8 cellular contexts compared by ENCODE assay signal in the genomic region with DNA sequence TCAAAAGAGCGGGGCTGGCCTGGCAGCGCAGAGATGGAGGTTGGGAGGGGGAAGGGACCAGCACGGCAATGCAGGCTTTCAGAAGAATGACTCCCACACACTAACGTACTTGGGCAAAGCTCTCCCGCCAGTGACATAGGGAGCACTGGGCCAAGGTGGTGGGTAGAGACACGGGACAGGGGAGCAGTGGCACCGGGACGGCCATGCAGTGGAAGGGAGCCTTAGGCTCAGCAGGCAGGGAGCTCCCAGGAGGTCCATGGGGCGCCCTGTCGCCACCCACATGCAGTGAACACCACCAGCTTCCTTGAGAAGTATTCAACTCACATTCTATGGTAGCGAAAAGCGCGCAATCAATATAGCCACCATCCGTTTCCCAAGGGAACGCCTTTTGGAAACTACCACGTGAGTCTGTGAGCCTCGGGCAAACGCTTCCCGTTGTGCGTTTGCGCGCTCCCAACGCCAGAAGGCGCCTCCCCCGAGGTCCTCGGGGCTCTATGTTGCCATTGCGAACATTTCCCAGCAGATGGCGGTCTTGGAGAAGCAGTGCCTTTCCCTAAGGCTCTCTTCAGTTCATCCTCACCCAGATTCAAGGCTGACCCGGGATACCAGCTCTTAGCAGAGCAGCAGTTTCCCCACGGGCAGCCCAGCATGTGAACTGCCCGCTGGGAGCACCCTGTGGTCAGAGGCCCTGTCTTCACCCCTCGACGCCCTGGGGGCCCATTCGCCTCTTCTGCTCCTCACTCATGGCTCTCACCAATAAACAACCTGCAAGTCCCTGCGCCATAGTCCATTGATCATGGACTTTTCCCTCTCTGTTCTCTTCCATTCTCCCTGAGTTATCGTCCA. TPM values are rescaled to one million over a fixed set of nuclear protein-coding genes. Genes with fewer than 3 reads are reported as not detected.
A peak's percentile ranks its signal among the peaks of the same experiment; 100 is the strongest.
DNase-seq lines count a peak whose midpoint lies in the region; ATAC-seq and TF ChIP-seq lines count a peak whose summit lies in the region.

No MANE protein-coding gene starts in this region.

- H3K4me1 ChIP-seq in right atrium auricular region (peaks cover 0 to 25% of the 10 kb centered on the region in 2 donors), uterus (peaks cover 4 to 8% of the 10 kb centered on the region in 2 donors)

- intact Hi-C loops in uterus (cut with DNase I; ENCODE audit: low total_unique reads) = loop anchor here (10.0 kb wide), 1 partner anchor 460 kb away; the partner anchor contains the start of gene LCOR

- H3K36me3 ChIP-seq in GM06990 (ENCODE audit: control insufficient read depth, insufficient read depth, low read length) (no peaks in the 10 kb centered on the region), right atrium auricular region (no peaks in the 10 kb centered on the region), uterus (no peaks in the 10 kb centered on the region)

- H3K27me3 ChIP-seq in GM06990 (replicated peaks; ENCODE audit: control insufficient read depth, insufficient read depth, low read length) (no peaks in the 10 kb centered on the region; the same call in 1 of the 2 replicates), right atrium auricular region (no peaks in the 10 kb centered on the region), uterus (no peaks in the 10 kb centered on the region)

- TF ChIP-seq POLR2A in uterus (IDR thresholded peaks at IDR 0.05) = no peak

- H3K27ac ChIP-seq in angular gyrus (ENCODE audit: low read depth, low read length) (peak overlapping the region; percentile 79), right atrium auricular region (peak overlapping the region; percentile 55 to 57), uterus (peak overlapping the region in 1 of 2 donors; percentile 21)

- peak; percentile 45 for ATAC-seq in HG02571 (IDR thresholded peaks at IDR 0.05; ENCODE audit: unreplicated experiment)

- H3K9me3 ChIP-seq in right atrium auricular region (no peaks in the 10 kb centered on the region), uterus (no peaks in the 10 kb centered on the region)

- DNase-seq in GM06990 (ENCODE audit: extremely low read depth, insufficient read length) (peak; percentile 75), NCI-H1105 treated with DMSO at 0.1 percent for 48 hours (lab: John Stamatoyannopoulos, UW) (peak; percentile 61), T-helper 1 cell (peak in 4 of 5 donors; percentile 33 to 68 (median 47)), right atrium auricular region (ENCODE audit: low spot score) (peak; percentile 88), pulmonary artery endothelial cell (ENCODE audit: low read depth, low spot score) (peak; percentile 50), uterus (peak; percentile 86 to 87)

- TF ChIP-seq CTCF in GM06990 (IDR thresholded peaks at IDR 0.05; ENCODE audit: insufficient read depth, low read length, poor library complexity, severe bottlenecking) (peak; percentile 98), right atrium auricular region (IDR thresholded peaks at IDR 0.05) (peak; percentile 97 to 98), uterus (IDR thresholded peaks at IDR 0.05) (peak; percentile 95 to 98 (median 96))

- peak overlapping the region; percentile 59 for H3K4me3 ChIP-seq in GM06990 (replicated peaks; ENCODE audit: low read depth, low read length)
- H3K4me3 ChIP-seq in right atrium auricular region = peak overlapping the region; percentile 33 to 55
- H3K4me3 ChIP-seq in uterus = peak overlapping the region; percentile 22 to 43

RNA-seq across cellular contexts. Expression of gene OPALIN, which starts 16.4 kb away (rescaled TPM):
- not detected for total RNA-seq in right atrium auricular region
- not detected in 2 replicates for total RNA-seq in pulmonary artery endothelial cell
- total RNA-seq in uterus = not detected
